9 cellular contexts compared by ENCODE assay signal in genomic region chr17:81831563-81831956, GRCh38. TPM values are rescaled to one million over a fixed set of nuclear protein-coding genes. Genes with fewer than 3 reads are reported as not detected.
A peak's percentile ranks its signal among the peaks of the same experiment; 100 is the strongest.
DNase-seq lines count a peak whose midpoint lies in the region; ATAC-seq and TF ChIP-seq lines count a peak whose summit lies in the region.
"Had no signal": no experiment of that assay in that cellular context is flagged by ENCODE, and none has a peak within 500 bp of the region (broad histone marks: within the 10 kb centered on the region; RNA-seq: fewer than 3 reads in every experiment).

No MANE protein-coding gene starts in this region.

- H3K36me3 ChIP-seq in Loucy (ENCODE audit: insufficient read depth, low read length) (no peaks in the 10 kb centered on the region), osteoblast (ENCODE audit: insufficient read depth, low read length) (no peaks in the 10 kb centered on the region)

- no peaks in the 10 kb centered on the region for H3K9me2 ChIP-seq in Loucy (replicated peaks; ENCODE audit: low read depth, low read length)

- peak overlapping the region; percentile 96 for H3K4me3 ChIP-seq in Loucy (ENCODE audit: low read length, poor library complexity, severe bottlenecking)
- peak overlapping the region; percentile 84 for H3K4me3 ChIP-seq in osteoblast (ENCODE audit: insufficient read depth, low read length)

- H4K20me1 ChIP-seq in Loucy (ENCODE audit: insufficient read depth, low read length, poor library complexity, severe bottlenecking), result no peaks in the 10 kb centered on the region
- peaks cover 28% of the 10 kb centered on the region for H4K20me1 ChIP-seq in osteoblast (ENCODE audit: insufficient read depth, low read length)

- no peaks in the 10 kb centered on the region for H3K9me3 Mint-ChIP-seq in central memory CD8-positive, alpha-beta T cell

- H3K27me3 ChIP-seq in Loucy (ENCODE audit: insufficient read depth, low read length, poor library complexity, severe bottlenecking), result no peaks in the 10 kb centered on the region
- no peaks in the 10 kb centered on the region for H3K27me3 ChIP-seq in osteoblast (ENCODE audit: insufficient read depth, low read length)

- no peaks in the 10 kb centered on the region for H3K9me3 ChIP-seq in Loucy (ENCODE audit: insufficient read depth, low read depth, low read length)
- H3K9me3 ChIP-seq in osteoblast (ENCODE audit: low read depth, low read length), result no peaks in the 10 kb centered on the region

- DNase-seq in COLO668 (lab: John Stamatoyannopoulos, UW; ENCODE audit: unreplicated experiment), result peak; percentile 11
- no peak for DNase-seq in central memory CD8-positive, alpha-beta T cell (ENCODE audit: low spot score in 2 of 2)
- no peak for DNase-seq in osteoblast (ENCODE audit: insufficient read length, low spot score, missing footprints)
- no peak for DNase-seq in NCI-H2196 treated with DMSO at 0.1 percent for 48 hours (lab: John Stamatoyannopoulos, UW; ENCODE audit: unreplicated experiment)
- no peak for DNase-seq in DMS153 (lab: John Stamatoyannopoulos, UW)
- no peak for DNase-seq in NCI-H345 treated with DMSO at 0.1 percent for 48 hours (lab: John Stamatoyannopoulos, UW; ENCODE audit: unreplicated experiment)
- DNase-seq: NCI-H446 had no signal

- H3K9ac ChIP-seq in Loucy (ENCODE audit: low read depth, low read length, poor library complexity, severe bottlenecking), result peak overlapping the region; percentile 88

- H3K4me2 ChIP-seq in Loucy (ENCODE audit: low read depth, low read length, poor library complexity, severe bottlenecking) (peak overlapping the region; percentile 99), osteoblast (ENCODE audit: insufficient read depth, low read length) (peak overlapping the region; percentile 93)

- peaks cover 6% of the 10 kb centered on the region for H3K36me3 Mint-ChIP-seq in central memory CD8-positive, alpha-beta T cell (ENCODE audit: insufficient read depth)

- TF ChIP-seq CTCF in Loucy (conservative IDR thresholded peaks at IDR 0.05; ENCODE audit: low read length), result no peak
- TF ChIP-seq CTCF in osteoblast (IDR thresholded peaks at IDR 0.05; ENCODE audit: extremely low read depth, low read depth, low read length), result no peak

- H3K27me3 Mint-ChIP-seq in central memory CD8-positive, alpha-beta T cell, result no peaks in the 10 kb centered on the region

- no peaks in the 10 kb centered on the region for H3F3A ChIP-seq in Loucy (ENCODE audit: low read depth)

- H3K4me1 ChIP-seq in Loucy (ENCODE audit: insufficient read depth, low read length, poor library complexity, severe bottlenecking) (peaks cover 23% of the 10 kb centered on the region), osteoblast (ENCODE audit: insufficient read depth, low read length) (peaks cover 21% of the 10 kb centered on the region)

- H3K4me3 Mint-ChIP-seq in central memory CD8-positive, alpha-beta T cell, result peak overlapping the region; percentile 85

- peaks cover 49% of the 10 kb centered on the region for H3K79me2 ChIP-seq in Loucy (ENCODE audit: insufficient read depth, low read length)
- peaks cover 56% of the 10 kb centered on the region for H3K79me2 ChIP-seq in osteoblast (ENCODE audit: insufficient read depth, low read length)

- ATAC-seq in central memory CD8-positive, alpha-beta T cell (replicated peaks; ENCODE audit: extremely low read depth, poor library complexity, severe bottlenecking), result no peak
- ATAC-seq in GM18498 (IDR thresholded peaks at IDR 0.05; ENCODE audit: unreplicated experiment), result no peak

- H3K27ac Mint-ChIP-seq in central memory CD8-positive, alpha-beta T cell (ENCODE audit: low read depth), result peak overlapping the region; percentile 85

- peaks cover 29% of the 10 kb centered on the region for H3K4me1 Mint-ChIP-seq in central memory CD8-positive, alpha-beta T cell

- peak overlapping the region; percentile 82 for H3K27ac ChIP-seq in osteoblast (ENCODE audit: low read depth, low read length)

- H2AFZ ChIP-seq in Loucy (ENCODE audit: low read length) (no peak overlapping the region), osteoblast (ENCODE audit: low read length) (no peak overlapping the region)

RNA-seq across cellular contexts. Expression of gene MCRIP1, which starts 1.5 kb away (rescaled TPM):
- 136 and 163 TPM in 2 replicates for total RNA-seq in osteoblast

RNA-seq across cellular contexts. Expression of gene PPP1R27, which starts 3.3 kb away (rescaled TPM):
- not detected in 2 replicates for total RNA-seq in osteoblast

RNA-seq across cellular contexts. Expression of gene GCGR, which starts 27.6 kb away (rescaled TPM):
- under 0.01 TPM in 1 of 2 replicates, not detected in the other for total RNA-seq in osteoblast

RNA-seq across cellular contexts. Expression of gene P4HB, which starts 28.8 kb away (rescaled TPM):
- total RNA-seq in osteoblast, result 1,119 and 1,240 TPM in 2 replicates

RNA-seq across cellular contexts. Expression of gene ARHGDIA, which starts 39.6 kb away (rescaled TPM):
- 120 and 133 TPM in 2 replicates for total RNA-seq in osteoblast
